Comparison of ENCODE assay signal across 8 cellular contexts in the genomic region with DNA sequence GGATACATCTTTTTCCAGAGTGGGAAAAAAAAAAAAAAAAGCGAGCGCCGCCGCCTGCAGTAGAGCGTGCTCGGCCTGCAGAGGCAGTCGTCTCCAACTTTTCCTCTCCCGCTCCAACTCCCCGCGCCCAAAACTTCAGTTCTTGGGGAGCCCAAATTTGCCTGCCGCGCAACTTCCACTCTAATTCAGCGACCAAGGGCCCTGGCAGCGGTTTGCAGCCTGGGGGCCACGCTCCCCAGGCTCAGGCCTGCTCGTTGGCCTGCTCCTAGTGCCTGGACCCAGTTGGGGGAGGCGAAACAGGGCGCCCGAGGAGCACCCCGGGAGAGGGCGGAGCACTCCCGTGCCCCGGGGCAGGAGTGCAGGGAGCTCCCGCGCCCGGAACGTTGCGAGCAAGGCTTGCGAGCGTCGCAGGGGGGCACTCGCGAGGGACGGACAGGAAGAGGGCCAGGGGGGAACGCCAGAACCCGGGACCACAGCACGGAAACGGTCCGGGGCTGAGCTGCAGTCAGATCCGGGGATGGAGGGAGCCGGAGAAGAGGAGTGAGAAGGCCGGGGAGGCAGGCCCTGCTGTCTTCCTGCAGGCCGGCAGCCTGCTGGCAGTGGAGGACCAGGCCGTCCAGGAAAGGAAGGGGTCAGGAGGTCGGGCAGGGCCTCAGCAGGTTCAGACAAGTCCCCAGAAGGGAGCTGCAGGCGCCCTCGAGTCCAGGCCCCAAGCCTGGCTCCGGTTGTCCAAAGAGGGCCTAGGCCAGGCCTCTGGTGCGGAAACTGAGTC. TPM values are rescaled to one million over a fixed set of nuclear protein-coding genes. Genes with fewer than 3 reads are reported as not detected.
DNase-seq lines count a peak whose midpoint lies in the region; ATAC-seq and TF ChIP-seq lines count a peak whose summit lies in the region.

A gene with protein sequence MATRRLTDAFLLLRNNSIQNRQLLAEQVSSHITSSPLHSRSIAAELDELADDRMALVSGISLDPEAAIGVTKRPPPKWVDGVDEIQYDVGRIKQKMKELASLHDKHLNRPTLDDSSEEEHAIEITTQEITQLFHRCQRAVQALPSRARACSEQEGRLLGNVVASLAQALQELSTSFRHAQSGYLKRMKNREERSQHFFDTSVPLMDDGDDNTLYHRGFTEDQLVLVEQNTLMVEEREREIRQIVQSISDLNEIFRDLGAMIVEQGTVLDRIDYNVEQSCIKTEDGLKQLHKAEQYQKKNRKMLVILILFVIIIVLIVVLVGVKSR (plus strand): TSS at position 508 of the 772 bp plus-strand sequence. CDS start 724 bp downstream, outside the sequence.

- H3K9ac ChIP-seq in Karpas-422 (ENCODE audit: low read length) (peak within 1 kb of the TSS; percentile 91), fibroblast of lung (ENCODE audit: insufficient read depth, low read length) (peak within 1 kb of the TSS; percentile 87)

- H3K27ac Mint-ChIP-seq in activated T-helper 17 cell treated with anti-CD3 and anti-CD28 coated beads, Interleukin-2, amount 50 U/mL, for 72 hours = peak within 1 kb of the TSS; percentile 99
- peak within 1 kb of the TSS; percentile 99 to 100 (median 100) for H3K27ac Mint-ChIP-seq in naive thymus-derived CD8-positive, alpha-beta T cell
- H3K27ac Mint-ChIP-seq in stimulated activated naive B cell treated with anti-CD40 and anti-IgM and Interleukin-4, amounts not matched to agents 10 μg/mL and 1 μg/mL and 100 μg/mL, for 72 hours = peak within 1 kb of the TSS; percentile 93

- H3K36me3 ChIP-seq in Karpas-422 (ENCODE audit: insufficient read depth, low read length) = peaks cover 6% of the 10 kb centered on the region; the same call in 1 of the 2 replicates
- H3K36me3 ChIP-seq in fibroblast of lung (ENCODE audit: control insufficient read depth, insufficient read depth, low read length) = no peaks in the 10 kb centered on the region

- H3K4me1 ChIP-seq in Karpas-422 (ENCODE audit: low read length) (peaks cover 56% of the 10 kb centered on the region), fibroblast of lung (ENCODE audit: control insufficient read depth, extremely low read depth, insufficient read depth, low read length) (no peaks in the 10 kb centered on the region)

- H3K4me1 Mint-ChIP-seq in activated T-helper 17 cell treated with anti-CD3 and anti-CD28 coated beads, Interleukin-2, amount 50 U/mL, for 72 hours = peaks cover 7% of the 10 kb centered on the region
- H3K4me1 Mint-ChIP-seq in naive thymus-derived CD8-positive, alpha-beta T cell = peaks cover 11 to 37% (median 28%) of the 10 kb centered on the region in 4 donors
- H3K4me1 Mint-ChIP-seq in stimulated activated naive B cell treated with anti-CD40 and anti-IgM and Interleukin-4, amounts not matched to agents 10 μg/mL and 1 μg/mL and 100 μg/mL, for 72 hours = peaks cover 4 to 19% of the 10 kb centered on the region in 2 donors

- peaks cover 40% of the 10 kb centered on the region for H3K36me3 Mint-ChIP-seq in activated T-helper 17 cell treated with anti-CD3 and anti-CD28 coated beads, Interleukin-2, amount 50 U/mL, for 72 hours (ENCODE audit: low read depth)
- peaks cover 0 to 6% (median 0%) of the 10 kb centered on the region in 3 donors for H3K36me3 Mint-ChIP-seq in naive thymus-derived CD8-positive, alpha-beta T cell
- H3K36me3 Mint-ChIP-seq in stimulated activated naive B cell treated with anti-CD40 and anti-IgM and Interleukin-4, amounts not matched to agents 10 μg/mL and 1 μg/mL and 100 μg/mL, for 72 hours = peaks cover 6 to 17% of the 10 kb centered on the region in 2 donors

- H3K27ac ChIP-seq in Karpas-422 (ENCODE audit: low read length) (peak within 1 kb of the TSS; percentile 78), fibroblast of lung (ENCODE audit: insufficient read depth, low read length) (peak within 1 kb of the TSS; percentile 91)

- H2AFZ ChIP-seq in Karpas-422 (ENCODE audit: low read length) (peak within 1 kb of the TSS; percentile 99), fibroblast of lung (ENCODE audit: low read length) (peak within 1 kb of the TSS; percentile 85)

- peak; percentile 96 for DNase-seq in DMS53 (lab: John Stamatoyannopoulos, UW)
- peak; percentile 98 for DNase-seq in Karpas-422
- DNase-seq in RKO (ENCODE audit: low spot score) = peak; percentile 96
- DNase-seq in fibroblast of lung (ENCODE audit: low read depth in 2 of 2) = peak; percentile 93 to 94
- peak; percentile 73 to 90 (median 82) for DNase-seq in naive thymus-derived CD8-positive, alpha-beta T cell
- peak; percentile 80 for DNase-seq in stimulated activated naive B cell treated with anti-CD40 and anti-IgM and Interleukin-4, amounts not matched to agents 10 μg/mL and 1 μg/mL and 100 μg/mL, for 72 hours

- no peaks in the 10 kb centered on the region for H3K9me3 ChIP-seq in Karpas-422 (ENCODE audit: low read length)
- H3K9me3 ChIP-seq in fibroblast of lung (ENCODE audit: control insufficient read depth, insufficient read depth, low read depth, low read length) = no peaks in the 10 kb centered on the region

- H4K20me1 ChIP-seq in Karpas-422 (ENCODE audit: insufficient read depth, low read depth, low read length) = no peaks in the 10 kb centered on the region
- H4K20me1 ChIP-seq in fibroblast of lung (ENCODE audit: control insufficient read depth, extremely low read depth, insufficient read depth, low read length) = no peaks in the 10 kb centered on the region

- H3K4me2 ChIP-seq in Karpas-422 (ENCODE audit: low read depth, low read length, poor library complexity, severe bottlenecking) (peak within 1 kb of the TSS; percentile 78), fibroblast of lung (ENCODE audit: extremely low read depth, insufficient read depth, low read length) (peak within 1 kb of the TSS; percentile 79)

- POLR2A ChIA-PET in naive thymus-derived CD8-positive, alpha-beta T cell (lab: Charles Lee) = interaction anchor here (0.6 to 5.1 kb wide), 33 partner anchors 8 to 1253 kb away, joined by 3 to 112 read pairs (median 5); partner anchors contain the start of genes ATP5F1E, GNAS, NPEPL1 and VAPB

- H3K27me3 ChIP-seq in Karpas-422 (ENCODE audit: low read length) = no peaks in the 10 kb centered on the region
- no peaks in the 10 kb centered on the region for H3K27me3 ChIP-seq in fibroblast of lung (ENCODE audit: control insufficient read depth, insufficient read depth, low read length)

- H3K27me3 Mint-ChIP-seq in activated T-helper 17 cell treated with anti-CD3 and anti-CD28 coated beads, Interleukin-2, amount 50 U/mL, for 72 hours = no peaks in the 10 kb centered on the region
- H3K27me3 Mint-ChIP-seq in naive thymus-derived CD8-positive, alpha-beta T cell = no peaks in the 10 kb centered on the region
- H3K27me3 Mint-ChIP-seq in stimulated activated naive B cell treated with anti-CD40 and anti-IgM and Interleukin-4, amounts not matched to agents 10 μg/mL and 1 μg/mL and 100 μg/mL, for 72 hours = no peaks in the 10 kb centered on the region

- H3K79me2 ChIP-seq in Karpas-422 (ENCODE audit: low read length) (peaks cover 47% of the 10 kb centered on the region), fibroblast of lung (ENCODE audit: control insufficient read depth, insufficient read depth, low read length) (peaks cover 46% of the 10 kb centered on the region)

- peak; percentile 49 for ATAC-seq in GM21737 (IDR thresholded peaks at IDR 0.05; ENCODE audit: unreplicated experiment)
- peak; percentile 75 for ATAC-seq in activated T-helper 17 cell treated with anti-CD3 and anti-CD28 coated beads, Interleukin-2, amount 50 U/mL, for 72 hours (replicated peaks)
- peak; percentile 62 to 66 for ATAC-seq in naive thymus-derived CD8-positive, alpha-beta T cell
- ATAC-seq in stimulated activated naive B cell treated with anti-CD40 and anti-IgM and Interleukin-4, amounts not matched to agents 10 μg/mL and 1 μg/mL and 100 μg/mL, for 72 hours (replicated peaks) = peak; percentile 86 to 88

- no peaks in the 10 kb centered on the region for H3K9me2 ChIP-seq in Karpas-422 (replicated peaks; ENCODE audit: insufficient read depth, low read length)

- H3K4me3 Mint-ChIP-seq in activated T-helper 17 cell treated with anti-CD3 and anti-CD28 coated beads, Interleukin-2, amount 50 U/mL, for 72 hours = peak within 1 kb of the TSS; percentile 98
- H3K4me3 Mint-ChIP-seq in naive thymus-derived CD8-positive, alpha-beta T cell = peak within 1 kb of the TSS; percentile 92 to 100 (median 98)
- H3K4me3 Mint-ChIP-seq in stimulated activated naive B cell treated with anti-CD40 and anti-IgM and Interleukin-4, amounts not matched to agents 10 μg/mL and 1 μg/mL and 100 μg/mL, for 72 hours = peak within 1 kb of the TSS; percentile 92 to 93

- H3K9me3 Mint-ChIP-seq in activated T-helper 17 cell treated with anti-CD3 and anti-CD28 coated beads, Interleukin-2, amount 50 U/mL, for 72 hours = no peaks in the 10 kb centered on the region
- H3K9me3 Mint-ChIP-seq in naive thymus-derived CD8-positive, alpha-beta T cell = no peaks in the 10 kb centered on the region
- H3K9me3 Mint-ChIP-seq in stimulated activated naive B cell treated with anti-CD40 and anti-IgM and Interleukin-4, amounts not matched to agents 10 μg/mL and 1 μg/mL and 100 μg/mL, for 72 hours = no peaks in the 10 kb centered on the region

- H3K4me3 ChIP-seq in Karpas-422 (ENCODE audit: low read length) (peak within 1 kb of the TSS; percentile 91), fibroblast of lung (replicated peaks in 1 of 4; ENCODE audit: control extremely low read depth in 1 of 4, insufficient read depth in 1 of 4, low read depth in 3 of 4, low read length in 4 of 4) (peak within 1 kb of the TSS; percentile 66 to 100 (median 83))

- TF ChIP-seq CTCF in fibroblast of lung (conservative IDR thresholded peaks at IDR 0.05 in 1 of 2, IDR thresholded peaks at IDR 0.05 in 1 of 2; ENCODE audit: low read depth in 1 of 2, low read length in 2 of 2) = peak; percentile 51 to 53

RNA-seq across cellular contexts. Expression of the gene that starts here (rescaled TPM):
- total RNA-seq in Karpas-422 (2014; rRNA removed; shearing (Covaris generic); ENCODE audit: low replicate concordance) = 58.3 and 71.9 TPM in 2 replicates
- 100 to 1,000 TPM in 1 of 2 donors, 10 to 100 TPM in 1; 95.3 to 130 TPM for total RNA-seq in activated T-helper 17 cell treated with anti-CD3 and anti-CD28 coated beads, Interleukin-2, amount 50 U/mL, for 72 hours
- total RNA-seq in fibroblast of lung = 46.0 and 64.9 TPM in 2 replicates
- 35.1 and 39.3 TPM in 2 replicates for polyA plus RNA-seq in fibroblast of lung
- polyA plus RNA-seq in fibroblast of lung (2012) = 25.1 and 26.9 TPM in 2 replicates
- 7.7 and 32.4 TPM in 2 replicates for polyA minus RNA-seq in fibroblast of lung (ENCODE audit: low replicate concordance)
- total RNA-seq in naive thymus-derived CD8-positive, alpha-beta T cell = 100 to 1,000 TPM; 183 to 205 TPM
- polyA plus RNA-seq in naive thymus-derived CD8-positive, alpha-beta T cell = 10 to 100 TPM; 23.2 to 35.9 (median 30.4) TPM

Comparison
In these comparisons a context has a peak if more than half of its experiments do, and no peak if none do; other contexts are left out.
1. Peak in every context shown above with its lines: DNase-seq, ATAC-seq, H3K4me3 ChIP-seq and H3K27ac ChIP-seq.